ENCODE assay signal across 17 cellular contexts in genomic region chr19:56142897-56143434, GRCh38. TPM values are rescaled to one million over a fixed set of nuclear protein-coding genes. Genes with fewer than 3 reads are reported as not detected.
DNase-seq lines count a peak whose midpoint lies in the region; ATAC-seq and TF ChIP-seq lines count a peak whose summit lies in the region.
"Had no signal": no experiment of that assay in that cellular context is flagged by ENCODE, and none has a peak within 500 bp of the region (broad histone marks: within the 10 kb centered on the region; RNA-seq: fewer than 3 reads in every experiment).

No MANE protein-coding gene starts in this region.

- H3K4me1 Mint-ChIP-seq in CD4-positive, alpha-beta T cell (ENCODE audit: low read depth): peaks cover 37% of the 10 kb centered on the region

- DNase-seq in CD4-positive, alpha-beta T cell: no peak
- DNase-seq in neuronal stem cell (ENCODE audit: low spot score) (no peak), right cardiac atrium (no peak), DMS 273 treated with DMSO at 0.1 percent for 48 hours (lab: John Stamatoyannopoulos, UW) (no peak)
- no peak for DNase-seq in stimulated activated CD4-positive, alpha-beta T cell treated with anti-CD3 and anti-CD28 coated beads, Interleukin-1b, Interleukin-23, amount 100 ng/mL, for 48 hours
- DNase-seq: activated CD4-positive, alpha-beta T cell treated with anti-CD3 and anti-CD28 coated beads for 36 hours; activated effector memory CD4-positive, alpha-beta T cell treated with Interleukin-2 at 50 U/mL for 16 hours; left ventricle myocardium inferior; NCI-H1930; NCI-H82; stimulated activated naive CD4-positive, alpha-beta T cell treated with Interleukin-2 at 50 U/mL for 16 hours had no signal

- H2AFZ ChIP-seq in Loucy (ENCODE audit: low read length) (no peak overlapping the region), neuronal stem cell (ENCODE audit: low read length) (no peak overlapping the region)

- H3K9me3 ChIP-seq in CD4-positive, alpha-beta T cell (ENCODE audit: control insufficient read depth, low read length): no peaks in the 10 kb centered on the region
- H3K9me3 ChIP-seq in Loucy (ENCODE audit: insufficient read depth, low read depth, low read length): no peaks in the 10 kb centered on the region
- no peaks in the 10 kb centered on the region for H3K9me3 ChIP-seq in gastroesophageal sphincter
- H3K9me3 ChIP-seq in neuronal stem cell (replicated peaks in 1 of 2; ENCODE audit: control insufficient read depth in 2 of 2, insufficient read depth in 1 of 2, low read depth in 1 of 2, low read length in 2 of 2): no peaks in the 10 kb centered on the region
- H3K9me3 ChIP-seq in right cardiac atrium (ENCODE audit: control insufficient read depth, low read length): no peaks in the 10 kb centered on the region
- H3K9me3 ChIP-seq: left ventricle myocardium inferior had no signal

- H3K27ac ChIP-seq in CD4-positive, alpha-beta T cell (ENCODE audit: low read depth, low read length): no peak overlapping the region
- H3K27ac ChIP-seq in gastroesophageal sphincter: peak overlapping the region in 3 of 4 donors; percentile 89 to 98 (median 94)
- no peak overlapping the region for H3K27ac ChIP-seq in neuronal stem cell (replicated peaks; ENCODE audit: low read length)
- no peak overlapping the region for H3K27ac ChIP-seq in right cardiac atrium (ENCODE audit: low read length)

- H3K4me1 ChIP-seq in Loucy (ENCODE audit: insufficient read depth, low read length, poor library complexity, severe bottlenecking) (peaks cover 39% of the 10 kb centered on the region), gastroesophageal sphincter (peaks cover 0 to 53% (median 7%) of the 10 kb centered on the region in 3 donors), neuronal stem cell (ENCODE audit: control insufficient read depth in 2 of 2, insufficient read depth in 1 of 2, low read depth in 1 of 2, low read length in 2 of 2) (peaks cover 10 to 18% of the 10 kb centered on the region in 2 donors), right cardiac atrium (ENCODE audit: control insufficient read depth, insufficient read depth, low read length) (peaks cover 3% of the 10 kb centered on the region)

- peaks cover 16% of the 10 kb centered on the region for H3K36me3 Mint-ChIP-seq in CD4-positive, alpha-beta T cell (ENCODE audit: low read depth)

- no peak overlapping the region for H3K14ac ChIP-seq in neuronal stem cell (ENCODE audit: low read length)

- no peaks in the 10 kb centered on the region for H3K27me3 Mint-ChIP-seq in CD4-positive, alpha-beta T cell
- H3K27me3 Mint-ChIP-seq: activated CD4-positive, alpha-beta T cell treated with anti-CD3 and anti-CD28 coated beads for 36 hours had no signal

- no peak overlapping the region for H2AK5ac ChIP-seq in neuronal stem cell (ENCODE audit: low read depth, low read length)

- H3K4me2 ChIP-seq in Loucy (ENCODE audit: low read depth, low read length, poor library complexity, severe bottlenecking) (peak overlapping the region; percentile 87), neuronal stem cell (ENCODE audit: insufficient read depth, low read length, poor library complexity, severe bottlenecking) (no peak overlapping the region)

- intact Hi-C loops in CD4-positive, alpha-beta T cell (cut with DNase I, micrococcal nuclease): loop anchor here in 1 of 2 experiments (5.0 to 10.0 kb wide), 2 partner anchors 36 to 452 kb away; partner anchors contain the start of gene ZNF71
- intact Hi-C loops in right cardiac atrium (cut with DNase I): no loop called here

- no peaks in the 10 kb centered on the region for H3K9me3 Mint-ChIP-seq in CD4-positive, alpha-beta T cell

- no peak overlapping the region for H3K23ac ChIP-seq in neuronal stem cell (ENCODE audit: low read depth, low read length, poor library complexity)

- H3K79me2 ChIP-seq in Loucy (ENCODE audit: insufficient read depth, low read length): peaks cover 41% of the 10 kb centered on the region

- no peak for TF ChIP-seq POLR2A in gastroesophageal sphincter (IDR thresholded peaks at IDR 0.05)

- no peak overlapping the region for H2BK5ac ChIP-seq in neuronal stem cell (ENCODE audit: low read length)

- no peak for TF ChIP-seq CTCF in CD4-positive, alpha-beta T cell (IDR thresholded peaks at IDR 0.05)
- TF ChIP-seq CTCF in Loucy (conservative IDR thresholded peaks at IDR 0.05; ENCODE audit: low read length) (no peak), gastroesophageal sphincter (IDR thresholded peaks at IDR 0.05) (no peak)

- H2BK120ac ChIP-seq in neuronal stem cell (ENCODE audit: low read depth, low read length): no peak overlapping the region

- H2BK12ac ChIP-seq in neuronal stem cell (ENCODE audit: low read length): no peak overlapping the region

- H3K27me3 ChIP-seq in CD4-positive, alpha-beta T cell (ENCODE audit: control insufficient read depth, insufficient read depth, low read length): no peaks in the 10 kb centered on the region
- H3K27me3 ChIP-seq in Loucy (ENCODE audit: insufficient read depth, low read length, poor library complexity, severe bottlenecking): no peaks in the 10 kb centered on the region
- no peaks in the 10 kb centered on the region for H3K27me3 ChIP-seq in gastroesophageal sphincter
- no peaks in the 10 kb centered on the region for H3K27me3 ChIP-seq in neuronal stem cell (ENCODE audit: control insufficient read depth in 3 of 3, insufficient read depth in 3 of 3, low read depth in 1 of 3, low read length in 3 of 3)
- no peaks in the 10 kb centered on the region for H3K27me3 ChIP-seq in right cardiac atrium (ENCODE audit: control insufficient read depth, insufficient read depth)

- no peak overlapping the region for H3K4ac ChIP-seq in neuronal stem cell (ENCODE audit: low read length)

- TF ChIP-seq EP300 in gastroesophageal sphincter (IDR thresholded peaks at IDR 0.05): no peak

- H4K8ac ChIP-seq in neuronal stem cell (ENCODE audit: low read depth, low read length): no peak overlapping the region

- H2BK15ac ChIP-seq in neuronal stem cell (ENCODE audit: low read length): no peak overlapping the region

- WGBS in gastroesophageal sphincter (ENCODE audit: low coverage in 1 of 2), 2 donors: no CpG with 5 or more reads among the region's 4 CpGs
- WGBS in neuronal stem cell (ENCODE audit: extremely low coverage in 2 of 2, insufficient read length in 2 of 2, insufficient replicate concordance in 1 of 2), 2 donors: no CpG with 5 or more reads among the region's 4 CpGs
- WGBS in right cardiac atrium: 76% methylated on average over 4 of the region's 4 CpGs

- H3K18ac ChIP-seq in neuronal stem cell (ENCODE audit: low read length): no peak overlapping the region

- peaks cover 3% of the 10 kb centered on the region; the same call in 1 of the 2 replicates for H3F3A ChIP-seq in Loucy (ENCODE audit: low read depth)

- CTCF ChIA-PET in CD4-positive, alpha-beta T cell (lab: Charles Lee): no interaction called here

- H3K9ac ChIP-seq in Loucy (ENCODE audit: low read depth, low read length, poor library complexity, severe bottlenecking): peak overlapping the region; percentile 77
- H3K9ac ChIP-seq in neuronal stem cell (ENCODE audit: low read depth, low read length, poor library complexity): peak overlapping the region; percentile 31

- no peak for ATAC-seq in CD4-positive, alpha-beta T cell (ENCODE audit: poor library complexity)
- no peak for ATAC-seq in gastroesophageal sphincter
- no peak for ATAC-seq in right cardiac atrium
- ATAC-seq in HG03378 (IDR thresholded peaks at IDR 0.05; ENCODE audit: unreplicated experiment): no peak
- ATAC-seq: activated CD4-positive, alpha-beta T cell treated with anti-CD3 and anti-CD28 coated beads for 36 hours had no signal

- peak overlapping the region; percentile 40 for H3K4me3 Mint-ChIP-seq in CD4-positive, alpha-beta T cell

- peaks cover 7% of the 10 kb centered on the region; the same call in 1 of the 2 replicates for H3K36me3 ChIP-seq in Loucy (ENCODE audit: insufficient read depth, low read length)
- H3K36me3 ChIP-seq in gastroesophageal sphincter: peaks cover 0 to 27% of the 10 kb centered on the region in 2 donors
- peaks cover 16 to 29% of the 10 kb centered on the region in 2 donors for H3K36me3 ChIP-seq in neuronal stem cell (replicated peaks in 1 of 2; ENCODE audit: control insufficient read depth in 2 of 2, insufficient read depth in 2 of 2, low read length in 2 of 2)

- H3K27ac Mint-ChIP-seq in CD4-positive, alpha-beta T cell: peak overlapping the region; percentile 85

- H4K20me1 ChIP-seq in Loucy (ENCODE audit: insufficient read depth, low read length, poor library complexity, severe bottlenecking): peaks cover 23% of the 10 kb centered on the region

- H3K79me1 ChIP-seq in neuronal stem cell (ENCODE audit: low read depth, low read length): peaks cover 9% of the 10 kb centered on the region

- no peaks in the 10 kb centered on the region for H3K9me2 ChIP-seq in Loucy (replicated peaks; ENCODE audit: low read depth, low read length)

- no peak overlapping the region for H4K91ac ChIP-seq in neuronal stem cell (ENCODE audit: low read depth, low read length, poor library complexity)

- POLR2A ChIA-PET in CD4-positive, alpha-beta T cell (lab: Charles Lee): no interaction called here

- H3K4me3 ChIP-seq in Loucy (ENCODE audit: low read length, poor library complexity, severe bottlenecking): peak overlapping the region; percentile 85
- H3K4me3 ChIP-seq in gastroesophageal sphincter: no peak overlapping the region
- H3K4me3 ChIP-seq in neuronal stem cell (ENCODE audit: low read length in 2 of 2): peak overlapping the region in 1 of 2 donors; percentile 37
- H3K4me3 ChIP-seq in right cardiac atrium (ENCODE audit: low read length): no peak overlapping the region

RNA-seq across cellular contexts. Expression of gene ZNF444, which starts 1.9 kb away (rescaled TPM):
- 10 to 100 TPM; 13.5 TPM for total RNA-seq in CD4-positive, alpha-beta T cell
- 10 to 100 TPM; 36.2 to 57.9 (median 41.3) TPM for total RNA-seq in gastroesophageal sphincter
- 37.6 TPM for polyA plus RNA-seq in neuronal stem cell (2013, experiment 1 of 2)
- polyA plus RNA-seq in neuronal stem cell (2013, experiment 2 of 2): 37.2 TPM
- total RNA-seq in right cardiac atrium: 10 to 100 TPM; 19.3 to 29.3 (median 23.1) TPM
- 20.0 TPM for polyA plus RNA-seq in right cardiac atrium

RNA-seq across cellular contexts. Expression of gene ZNF787, which starts 21.9 kb away (rescaled TPM):
- total RNA-seq in CD4-positive, alpha-beta T cell: 10 to 100 TPM; 11.4 to 11.5 TPM
- 10 to 100 TPM; 18.6 to 31.8 (median 19.7) TPM for total RNA-seq in gastroesophageal sphincter
- polyA plus RNA-seq in neuronal stem cell (2013, experiment 1 of 2): 37.4 TPM
- 36.2 TPM for polyA plus RNA-seq in neuronal stem cell (2013, experiment 2 of 2)
- 10 to 100 TPM; 22.0 to 29.2 (median 26.2) TPM for total RNA-seq in right cardiac atrium
- polyA plus RNA-seq in right cardiac atrium: 25.4 TPM

RNA-seq across cellular contexts. Expression of gene GALP, which starts 32.8 kb away (rescaled TPM):
- not detected for total RNA-seq in CD4-positive, alpha-beta T cell
- total RNA-seq in gastroesophageal sphincter (not detected), right cardiac atrium (not detected)
- 6.7 TPM for polyA plus RNA-seq in neuronal stem cell (2013, experiment 1 of 2)
- 19.4 TPM for polyA plus RNA-seq in neuronal stem cell (2013, experiment 2 of 2)
- polyA plus RNA-seq in right cardiac atrium: not detected
- total RNA-seq: activated CD4-positive, alpha-beta T cell treated with anti-CD3 and anti-CD28 coated beads for 36 hours; bronchial epithelial cell; glomerular endothelial cell; left ventricle myocardium inferior; SK-MEL-5 had no signal

RNA-seq across cellular contexts. Expression of gene ZSCAN5B, which starts 54.6 kb away (rescaled TPM):
- total RNA-seq in CD4-positive, alpha-beta T cell: not detected
- total RNA-seq in gastroesophageal sphincter (not detected), right cardiac atrium (not detected)
- 0.06 TPM for polyA plus RNA-seq in neuronal stem cell (2013, experiment 1 of 2)
- polyA plus RNA-seq in neuronal stem cell (2013, experiment 2 of 2): 0.08 TPM
- not detected for polyA plus RNA-seq in right cardiac atrium
- total RNA-seq: activated CD4-positive, alpha-beta T cell treated with anti-CD3 and anti-CD28 coated beads for 36 hours; bronchial epithelial cell; glomerular endothelial cell; left ventricle myocardium inferior; SK-MEL-5 had no signal

RNA-seq across cellular contexts. Expression of gene ZSCAN5C, which starts 59.1 kb away (rescaled TPM):
- not detected for total RNA-seq in CD4-positive, alpha-beta T cell
- total RNA-seq in gastroesophageal sphincter (not detected), right cardiac atrium (not detected)
- polyA plus RNA-seq in neuronal stem cell (2013, experiment 1 of 2): not detected
- 0.03 TPM for polyA plus RNA-seq in neuronal stem cell (2013, experiment 2 of 2)
- polyA plus RNA-seq in right cardiac atrium: not detected
- total RNA-seq: activated CD4-positive, alpha-beta T cell treated with anti-CD3 and anti-CD28 coated beads for 36 hours; bronchial epithelial cell; glomerular endothelial cell; left ventricle myocardium inferior; SK-MEL-5 had no signal

Comparison
In these comparisons a context has a peak if more than half of its experiments do, and no peak if none do; other contexts are left out.
1. H3K27ac ChIP-seq: peak in gastroesophageal sphincter (3 of 4); none in CD4-positive, alpha-beta T cell (single experiment), neuronal stem cell (single experiment) and right cardiac atrium (single experiment).